8 cellular contexts compared by ENCODE assay signal in the genomic region with DNA sequence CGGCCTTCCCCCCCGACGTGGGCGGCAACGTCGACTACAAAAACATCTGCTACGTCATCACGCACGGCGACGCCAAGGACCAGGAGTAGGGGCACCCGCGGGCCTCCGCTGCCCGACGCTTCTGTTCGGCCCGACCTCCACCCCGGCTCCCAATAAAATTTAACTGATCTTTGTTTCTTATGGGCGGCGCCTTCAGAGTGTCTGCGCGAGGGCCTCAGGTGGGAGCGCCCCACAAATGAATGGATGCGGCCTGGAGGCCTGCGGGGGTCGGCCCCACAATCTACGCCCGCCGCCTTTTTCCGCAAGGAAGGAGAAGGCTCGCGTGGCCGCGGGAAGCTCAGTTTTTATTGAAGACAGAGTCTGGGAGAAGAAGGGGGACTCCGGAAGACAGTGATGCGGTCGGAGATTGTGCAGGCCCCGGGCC. TPM values are rescaled to one million over a fixed set of nuclear protein-coding genes. Genes with fewer than 3 reads are reported as not detected.
DNase-seq lines count a peak whose midpoint lies in the region; ATAC-seq and TF ChIP-seq lines count a peak whose summit lies in the region.

No MANE protein-coding gene starts in this region.

- H3K9me3 Mint-ChIP-seq in activated T-helper 17 cell treated with anti-CD3 and anti-CD28 coated beads, Interleukin-2, amount 50 U/mL, for 72 hours: no peaks in the 10 kb centered on the region
- H3K9me3 Mint-ChIP-seq in natural killer cell: no peaks in the 10 kb centered on the region

- intact Hi-C loops in natural killer cell (cut with micrococcal nuclease): loop anchor here (1.0 to 2.0 kb wide), 2 partner anchors 8 to 43 kb away; a partner anchor contains a TSS

- TF ChIP-seq CTCF in natural killer cell (IDR thresholded peaks at IDR 0.05): no peak

- peak overlapping the region; percentile 69 for H3K4me3 ChIP-seq in Jurkat, Clone E6-1 (ENCODE audit: low read length)

- peaks cover 15% of the 10 kb centered on the region for H3K4me1 Mint-ChIP-seq in activated T-helper 17 cell treated with anti-CD3 and anti-CD28 coated beads, Interleukin-2, amount 50 U/mL, for 72 hours
- peaks cover 46 to 55% of the 10 kb centered on the region in 2 donors for H3K4me1 Mint-ChIP-seq in natural killer cell

- H3K27me3 Mint-ChIP-seq in activated T-helper 17 cell treated with anti-CD3 and anti-CD28 coated beads, Interleukin-2, amount 50 U/mL, for 72 hours: no peaks in the 10 kb centered on the region
- H3K27me3 Mint-ChIP-seq in natural killer cell (ENCODE audit: low read depth in 2 of 2): no peaks in the 10 kb centered on the region

- H3K36me3 Mint-ChIP-seq in activated T-helper 17 cell treated with anti-CD3 and anti-CD28 coated beads, Interleukin-2, amount 50 U/mL, for 72 hours (ENCODE audit: low read depth): peaks cover 50% of the 10 kb centered on the region
- H3K36me3 Mint-ChIP-seq in natural killer cell: no peaks in the 10 kb centered on the region

- peak overlapping the region; percentile 85 for H3K4me3 Mint-ChIP-seq in activated T-helper 17 cell treated with anti-CD3 and anti-CD28 coated beads, Interleukin-2, amount 50 U/mL, for 72 hours
- peak overlapping the region; percentile 97 for H3K4me3 Mint-ChIP-seq in natural killer cell

- DNase-seq in COLO829 (ENCODE audit: low spot score) (peak; percentile 89), fibroblast of peridontal ligament (ENCODE audit: extremely low read depth) (peak; percentile 88), natural killer cell (peak; percentile 80)
- peak; percentile 88 for DNase-seq in Jurkat, Clone E6-1 (ENCODE audit: low read depth, low spot score)
- peak; percentile 85 to 97 (median 91) for DNase-seq in stimulated activated naive CD4-positive, alpha-beta T cell (lab: John Stamatoyannopoulos, UW)

- peak overlapping the region; percentile 99 for H3K27ac Mint-ChIP-seq in activated T-helper 17 cell treated with anti-CD3 and anti-CD28 coated beads, Interleukin-2, amount 50 U/mL, for 72 hours
- peak overlapping the region; percentile 99 to 100 for H3K27ac Mint-ChIP-seq in natural killer cell

- ATAC-seq in GM21526 (IDR thresholded peaks at IDR 0.05; ENCODE audit: low FRiP score, unreplicated experiment): peak; percentile 28
- ATAC-seq in activated T-helper 17 cell treated with anti-CD3 and anti-CD28 coated beads, Interleukin-2, amount 50 U/mL, for 72 hours (replicated peaks): peak; percentile 58
- ATAC-seq in natural killer cell: peak; percentile 46 to 64 (median 52)

TF ChIP-seq in PFSK-1, 5 proteins besides CTCF, POLR2A, EP300 and RAD21:
- TF ChIP-seq POLR2AphosphoS5 (IDR thresholded peaks at IDR 0.05; ENCODE audit: low read depth, low read length): peak; percentile 75
- TF ChIP-seq, protein P1, sequence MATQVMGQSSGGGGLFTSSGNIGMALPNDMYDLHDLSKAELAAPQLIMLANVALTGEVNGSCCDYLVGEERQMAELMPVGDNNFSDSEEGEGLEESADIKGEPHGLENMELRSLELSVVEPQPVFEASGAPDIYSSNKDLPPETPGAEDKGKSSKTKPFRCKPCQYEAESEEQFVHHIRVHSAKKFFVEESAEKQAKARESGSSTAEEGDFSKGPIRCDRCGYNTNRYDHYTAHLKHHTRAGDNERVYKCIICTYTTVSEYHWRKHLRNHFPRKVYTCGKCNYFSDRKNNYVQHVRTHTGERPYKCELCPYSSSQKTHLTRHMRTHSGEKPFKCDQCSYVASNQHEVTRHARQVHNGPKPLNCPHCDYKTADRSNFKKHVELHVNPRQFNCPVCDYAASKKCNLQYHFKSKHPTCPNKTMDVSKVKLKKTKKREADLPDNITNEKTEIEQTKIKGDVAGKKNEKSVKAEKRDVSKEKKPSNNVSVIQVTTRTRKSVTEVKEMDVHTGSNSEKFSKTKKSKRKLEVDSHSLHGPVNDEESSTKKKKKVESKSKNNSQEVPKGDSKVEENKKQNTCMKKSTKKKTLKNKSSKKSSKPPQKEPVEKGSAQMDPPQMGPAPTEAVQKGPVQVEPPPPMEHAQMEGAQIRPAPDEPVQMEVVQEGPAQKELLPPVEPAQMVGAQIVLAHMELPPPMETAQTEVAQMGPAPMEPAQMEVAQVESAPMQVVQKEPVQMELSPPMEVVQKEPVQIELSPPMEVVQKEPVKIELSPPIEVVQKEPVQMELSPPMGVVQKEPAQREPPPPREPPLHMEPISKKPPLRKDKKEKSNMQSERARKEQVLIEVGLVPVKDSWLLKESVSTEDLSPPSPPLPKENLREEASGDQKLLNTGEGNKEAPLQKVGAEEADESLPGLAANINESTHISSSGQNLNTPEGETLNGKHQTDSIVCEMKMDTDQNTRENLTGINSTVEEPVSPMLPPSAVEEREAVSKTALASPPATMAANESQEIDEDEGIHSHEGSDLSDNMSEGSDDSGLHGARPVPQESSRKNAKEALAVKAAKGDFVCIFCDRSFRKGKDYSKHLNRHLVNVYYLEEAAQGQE (IDR thresholded peaks at IDR 0.05; ENCODE audit: insufficient read depth in 1 of 2, low read depth in 2 of 2, low read length in 2 of 2): no peak; a peak in 1 of 4 replicates
- TF ChIP-seq FOXP2 (optimal IDR thresholded peaks at IDR 0.05; ENCODE audit: borderline replicate concordance, extremely low read depth, extremely low read length, insufficient read depth): peak; percentile 49
- peak; percentile 46; the same call in 1 of the 2 replicates for TF ChIP-seq TAF1 (IDR thresholded peaks at IDR 0.05; ENCODE audit: borderline replicate concordance, insufficient read depth, low read length)
- TF ChIP-seq SIN3A (IDR thresholded peaks at IDR 0.05; ENCODE audit: borderline replicate concordance, insufficient read depth, low read length): no peak

RNA-seq across cellular contexts. Expression of a gene that starts 3.2 kb away (rescaled TPM):
- polyA plus RNA-seq in Jurkat, Clone E6-1 (2012; ENCODE audit: insufficient read depth, insufficient read length): not detected
- polyA plus RNA-seq in PFSK-1 (2012; ENCODE audit: insufficient read length, low read depth): 1.5 TPM
- total RNA-seq in activated T-helper 17 cell treated with anti-CD3 and anti-CD28 coated beads, Interleukin-2, amount 50 U/mL, for 72 hours: 1 to 10 TPM in 1 of 2 donors, not detected in 1; 1.6 TPM
- total RNA-seq in natural killer cell: 1 to 10 TPM; 2.9 to 8.0 (median 7.2) TPM

RNA-seq across cellular contexts. Expression of a gene that starts 4.5 kb away (rescaled TPM):
- 235 TPM for polyA plus RNA-seq in Jurkat, Clone E6-1 (2012; ENCODE audit: insufficient read depth, insufficient read length)
- 2.9 TPM for polyA plus RNA-seq in PFSK-1 (2012; ENCODE audit: insufficient read length, low read depth)
- total RNA-seq in activated T-helper 17 cell treated with anti-CD3 and anti-CD28 coated beads, Interleukin-2, amount 50 U/mL, for 72 hours: 100 to 1,000 TPM; 198 to 216 TPM
- 100 to 1,000 TPM; 196 to 210 (median 205) TPM for total RNA-seq in natural killer cell

RNA-seq across cellular contexts. Expression of a gene that starts 7.5 kb away (rescaled TPM):
- 43.3 TPM for polyA plus RNA-seq in Jurkat, Clone E6-1 (2012; ENCODE audit: insufficient read depth, insufficient read length)
- 40.1 TPM for polyA plus RNA-seq in PFSK-1 (2012; ENCODE audit: insufficient read length, low read depth)
- 10 to 100 TPM; 49.7 to 64.2 TPM for total RNA-seq in activated T-helper 17 cell treated with anti-CD3 and anti-CD28 coated beads, Interleukin-2, amount 50 U/mL, for 72 hours
- total RNA-seq in natural killer cell: 10 to 100 TPM; 43.0 to 55.3 (median 50.2) TPM

RNA-seq across cellular contexts. Expression of a gene that starts 17.4 kb away (rescaled TPM):
- 13.1 TPM for polyA plus RNA-seq in Jurkat, Clone E6-1 (2012; ENCODE audit: insufficient read depth, insufficient read length)
- polyA plus RNA-seq in PFSK-1 (2012; ENCODE audit: insufficient read length, low read depth): 11.6 TPM
- total RNA-seq in activated T-helper 17 cell treated with anti-CD3 and anti-CD28 coated beads, Interleukin-2, amount 50 U/mL, for 72 hours: 10 to 100 TPM; 10.2 to 10.5 TPM
- total RNA-seq in natural killer cell: 1 to 10 TPM; 5.5 to 7.4 (median 7.1) TPM

RNA-seq across cellular contexts. Expression of a gene that starts 22.7 kb away (rescaled TPM):
- polyA plus RNA-seq in Jurkat, Clone E6-1 (2012; ENCODE audit: insufficient read depth, insufficient read length): 51.6 TPM
- polyA plus RNA-seq in PFSK-1 (2012; ENCODE audit: insufficient read length, low read depth): 23.8 TPM
- 10 to 100 TPM; 51.0 to 69.9 TPM for total RNA-seq in activated T-helper 17 cell treated with anti-CD3 and anti-CD28 coated beads, Interleukin-2, amount 50 U/mL, for 72 hours
- total RNA-seq in natural killer cell: 100 to 1,000 TPM in 1 of 3 donors, 10 to 100 TPM in 2; 79.5 to 104 (median 87.7) TPM

Comparison
In these comparisons a context has a peak if more than half of its experiments do, and no peak if none do; other contexts are left out.
1. Peak in every context shown above with its lines: DNase-seq, ATAC-seq and H3K4me3 ChIP-seq.